Comparison of ENCODE assay signal across 1 cellular context in the genomic region with DNA sequence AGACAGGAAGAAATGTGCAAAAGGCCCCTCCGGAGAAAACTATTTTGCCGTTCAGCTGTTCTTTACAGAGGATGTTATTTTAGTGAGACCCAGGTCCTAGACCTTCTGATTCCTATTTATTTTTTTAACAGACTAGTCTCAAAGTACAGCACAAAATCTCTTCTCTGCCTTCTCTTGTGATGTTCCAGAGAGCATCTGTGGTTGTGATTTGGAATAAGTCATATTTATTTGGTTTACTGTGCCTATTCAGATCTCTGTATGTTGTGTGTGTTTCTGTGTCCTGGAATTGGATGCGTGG.
TF ChIP-seq lines count a peak whose summit lies in the region.

No MANE protein-coding gene starts in this region.

TF ChIP-seq in H1, 55 proteins besides CTCF, POLR2A, EP300 and RAD21:
- TF ChIP-seq BRCA1 (IDR thresholded peaks at IDR 0.05; ENCODE audit: low read depth, low read length) (no peak), BCL11A (IDR thresholded peaks at IDR 0.05; ENCODE audit: low read depth in 2 of 2, low read length in 2 of 2) (no peak), ZNF274 (IDR thresholded peaks at IDR 0.05; ENCODE audit: borderline replicate concordance, extremely low read depth, low read length) (no peak), TBP (IDR thresholded peaks at IDR 0.05; ENCODE audit: low read depth, low read length) (no peak)
